19 cellular contexts compared by ENCODE assay signal in the genomic region with DNA sequence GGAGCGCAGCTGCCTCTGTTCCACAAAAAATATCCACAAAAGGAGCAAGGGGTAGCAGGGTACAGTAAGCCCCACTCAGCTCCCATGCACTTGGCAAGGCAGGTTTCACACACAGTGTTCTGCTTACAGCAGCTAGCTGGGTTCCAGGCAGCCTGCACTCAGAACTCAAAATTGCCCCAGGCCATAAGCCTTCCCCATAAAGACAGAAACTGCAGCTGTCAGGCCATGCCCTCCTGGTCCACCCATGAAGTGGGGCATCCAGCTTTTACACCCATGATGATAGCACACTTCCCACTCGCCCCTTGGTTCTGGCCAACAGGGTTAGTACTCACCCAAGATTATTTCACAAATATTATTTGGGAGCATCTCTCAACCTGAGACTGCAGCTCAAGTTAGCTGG.
DNase-seq lines count a peak whose midpoint lies in the region; ATAC-seq, FAIRE-seq and TF ChIP-seq lines count a peak whose summit lies in the region.
"Had no signal": no experiment of that assay in that cellular context is flagged by ENCODE, and none has a peak within 500 bp of the region (broad histone marks: within the 10 kb centered on the region; RNA-seq: fewer than 3 reads in every experiment).

No MANE protein-coding gene starts in this region.

- H3K27me3 ChIP-seq in mammary epithelial cell (ENCODE audit: insufficient read depth, low read length) (no peaks in the 10 kb centered on the region), right cardiac atrium (ENCODE audit: control insufficient read depth, insufficient read depth) (no peaks in the 10 kb centered on the region), upper lobe of left lung (no peaks in the 10 kb centered on the region)

- CTCF ChIA-PET in MCF 10A (lab: Yijun Ruan, JAX) (interaction anchor here (0.5 to 2.4 kb wide), 5 partner anchors 9 to 496 kb away, joined by 3 to 9 read pairs (median 5); partner anchors contain the start of gene FNDC3A), mammary epithelial cell (lab: Charles Lee; ENCODE audit: low non-redundant PET) (no interaction called here)

- 100% methylated on average over 1 of the region's 2 CpGs for WGBS in mammary epithelial cell (ENCODE audit: low coverage, missing lambda C conversion rate)
- 96% methylated on average over 2 of the region's 2 CpGs for WGBS in right cardiac atrium
- 90 to 91% methylated on average over 2 of the region's 2 CpGs for WGBS in upper lobe of left lung, 2 donors

- H3K4me3 ChIP-seq in mammary epithelial cell (replicated peaks in 1 of 3; ENCODE audit: insufficient read depth in 1 of 3, low read depth in 2 of 3, low read length in 3 of 3) (no peak overlapping the region), right cardiac atrium (ENCODE audit: low read length) (no peak overlapping the region), upper lobe of left lung (no peak overlapping the region)
- H3K4me3 ChIP-seq: GM23338 had no signal

- no peak overlapping the region for H3K9ac ChIP-seq in mammary epithelial cell (ENCODE audit: insufficient read depth, low read length)

- POLR2A ChIA-PET in MCF 10A (lab: Yijun Ruan, JAX): interaction anchor here (0.9 to 1.8 kb wide), 12 partner anchors 9 to 774 kb away, joined by 3 to 7 read pairs (median 4); partner anchors contain the start of genes CDADC1 and FNDC3A

- peaks cover 9% of the 10 kb centered on the region for H3K9me3 Mint-ChIP-seq in MCF 10A (ENCODE audit: unreplicated experiment)

- intact Hi-C loops in MCF 10A (cut with micrococcal nuclease) (loop anchor here (1.0 kb wide), 2 partner anchors 108 to 192 kb away; no protein-coding TSS in a partner anchor), mammary epithelial cell (cut with micrococcal nuclease) (loop anchor here (10.0 kb wide), 1 partner anchor 191 kb away; the partner anchor contains the start of gene FNDC3A), right cardiac atrium (cut with DNase I) (no loop called here)

- H3K4me3 Mint-ChIP-seq in MCF 10A (ENCODE audit: unreplicated experiment): no peak overlapping the region
- H3K4me3 Mint-ChIP-seq: CD4-positive, alpha-beta T cell; GM23338 had no signal

- DNase-seq in MCF 10A (ENCODE audit: unreplicated experiment): peak; percentile 30
- DNase-seq in mammary epithelial cell: no peak
- DNase-seq in SK-MEL-5 (ENCODE audit: low read depth, low spot score): peak; percentile 43
- no peak for DNase-seq in right cardiac atrium
- DNase-seq in upper lobe of left lung: no peak
- no peak for DNase-seq in 8988T
- no peak for DNase-seq in GM12891 (ENCODE audit: insufficient read length, low spot score)
- DNase-seq: CD4-positive, alpha-beta T cell; DMS79 treated with DMSO at 0.1 percent for 48 hours; NCI-H1105; NCI-H187 treated with DMSO at 0.1 percent for 48 hours; NCI-H446; SW 1271 had no signal

- H3K36me3 Mint-ChIP-seq in MCF 10A (ENCODE audit: insufficient read depth, unreplicated experiment): no peaks in the 10 kb centered on the region

- ATAC-seq in right cardiac atrium (peak; percentile 6 to 9), upper lobe of left lung (ENCODE audit: low FRiP score in 2 of 2) (no peak), HG03135 (IDR thresholded peaks at IDR 0.05; ENCODE audit: unreplicated experiment) (no peak)
- ATAC-seq: GM23338 had no signal

- BruUV-seq in MCF 10A (replicated peaks; lab: Mats Ljungman, UMichigan) (no TSS peak), mammary epithelial cell (replicated peaks; lab: Mats Ljungman, UMichigan) (no TSS peak)

- no peak for TF ChIP-seq POLR2A in upper lobe of left lung (IDR thresholded peaks at IDR 0.05)
- TF ChIP-seq POLR2A in GM12891 (IDR thresholded peaks at IDR 0.05; ENCODE audit: low read depth, low read length): no peak

- TF ChIP-seq EP300 in upper lobe of left lung (IDR thresholded peaks at IDR 0.05): no peak

- dilution Hi-C loops in mammary epithelial cell (cut with HindIII; ENCODE audit: low sequenced_read_pairs): no loop called here

- TF ChIP-seq CTCF in MCF 10A (IDR thresholded peaks at IDR 0.05; ENCODE audit: unreplicated experiment): no peak
- no peak for TF ChIP-seq CTCF in mammary epithelial cell (conservative IDR thresholded peaks at IDR 0.05 in 1 of 2, IDR thresholded peaks at IDR 0.05 in 1 of 2; ENCODE audit: extremely low read depth in 1 of 2, insufficient read depth in 1 of 2, low read depth in 1 of 2, low read length in 2 of 2)
- no peak for TF ChIP-seq CTCF in upper lobe of left lung (IDR thresholded peaks at IDR 0.05)

- no peaks in the 10 kb centered on the region for H4K20me1 ChIP-seq in mammary epithelial cell (ENCODE audit: insufficient read depth, low read length)

- H3K9me3 ChIP-seq in mammary epithelial cell (replicated peaks; ENCODE audit: insufficient read depth, low read length) (peaks cover 4% of the 10 kb centered on the region), right cardiac atrium (ENCODE audit: control insufficient read depth, low read length) (no peaks in the 10 kb centered on the region), upper lobe of left lung (peaks cover 9 to 17% (median 11%) of the 10 kb centered on the region in 4 donors)

- H3K36me3 ChIP-seq in mammary epithelial cell (ENCODE audit: insufficient read depth, low read length) (no peaks in the 10 kb centered on the region), upper lobe of left lung (no peaks in the 10 kb centered on the region)

- H3K27ac ChIP-seq in mammary epithelial cell (ENCODE audit: insufficient read depth, low read depth, low read length): no peak overlapping the region
- no peak overlapping the region for H3K27ac ChIP-seq in right cardiac atrium (ENCODE audit: low read length)
- peak overlapping the region; percentile 29 to 69 (median 58) for H3K27ac ChIP-seq in upper lobe of left lung
- H3K27ac ChIP-seq: 22Rv1 had no signal

- H3K27me3 Mint-ChIP-seq in MCF 10A (ENCODE audit: insufficient read depth, unreplicated experiment): no peaks in the 10 kb centered on the region

- peaks cover 24% of the 10 kb centered on the region for H3K4me1 Mint-ChIP-seq in MCF 10A (ENCODE audit: insufficient read depth, unreplicated experiment)
- H3K4me1 Mint-ChIP-seq: GM23338 had no signal

- no peak overlapping the region for H2AFZ ChIP-seq in mammary epithelial cell (ENCODE audit: low read depth, low read length)
- H2AFZ ChIP-seq: GM23338 had no signal

- H3K79me2 ChIP-seq in mammary epithelial cell (ENCODE audit: insufficient read depth, low read length): no peaks in the 10 kb centered on the region

- H3K4me2 ChIP-seq in mammary epithelial cell (ENCODE audit: insufficient read depth, low read depth, low read length): no peak overlapping the region
- H3K4me2 ChIP-seq: GM23338 had no signal

- no peak for FAIRE-seq in GM12891 (lab: Jason Lieb, UNC)
- FAIRE-seq: G401.6, GM12892, GM19239 had no signal

- in situ Hi-C loops in mammary epithelial cell (cut with MboI; ENCODE audit: low sequenced_read_pairs in 2 of 2) (no loop called here), SK-MEL-5 (cut with HindIII; ENCODE audit: low pct_unique_long_range_greater_than_20kb, low sequenced_read_pairs) (no loop called here)

- peaks cover 14% of the 10 kb centered on the region for H3K4me1 ChIP-seq in mammary epithelial cell (ENCODE audit: insufficient read depth, low read length)
- peaks cover 5% of the 10 kb centered on the region for H3K4me1 ChIP-seq in right cardiac atrium (ENCODE audit: control insufficient read depth, insufficient read depth, low read length)
- peaks cover 3 to 16% (median 7%) of the 10 kb centered on the region in 4 donors for H3K4me1 ChIP-seq in upper lobe of left lung

- H3K27ac Mint-ChIP-seq in MCF 10A (ENCODE audit: low read depth, unreplicated experiment): peak overlapping the region; percentile 88
- H3K27ac Mint-ChIP-seq: CD4-positive, alpha-beta T cell; GM23338 had no signal

TF ChIP-seq in GM12891, 5 proteins besides CTCF, POLR2A, EP300 and RAD21:
- TF ChIP-seq PAX5 (IDR thresholded peaks at IDR 0.05; ENCODE audit: insufficient read depth, low read length, severe bottlenecking) (no peak), POU2F2 (IDR thresholded peaks at IDR 0.05; ENCODE audit: low read depth, low read length) (no peak), POLR2AphosphoS5 (IDR thresholded peaks at IDR 0.05; ENCODE audit: low read depth, low read length) (no peak), SPI1 (IDR thresholded peaks at IDR 0.05; ENCODE audit: low read depth, low read length) (no peak), TAF1 (IDR thresholded peaks at IDR 0.05; ENCODE audit: low read depth, low read length) (no peak)

Comparison
In these comparisons a context has a peak if more than half of its experiments do, and no peak if none do; other contexts are left out.
1. DNase-seq: peak in MCF 10A (single experiment) and SK-MEL-5 (single experiment); none in mammary epithelial cell (single experiment), right cardiac atrium (0 of 3), upper lobe of left lung (0 of 2), 8988T (single experiment) and GM12891 (single experiment).
2. H3K27ac ChIP-seq: peak in upper lobe of left lung (4 of 4); none in mammary epithelial cell (single experiment) and right cardiac atrium (single experiment).
3. ATAC-seq: peak in right cardiac atrium (2 of 2); none in upper lobe of left lung (0 of 2) and HG03135 (single experiment).
4. intact Hi-C loops: an anchor here in MCF 10A (1.0 kb wide) and mammary epithelial cell (10.0 kb wide); none called in right cardiac atrium.